In genomic region chr2:69013123-69013836, GRCh38 we compare ENCODE assay signal across 8 cellular contexts. TPM values are rescaled to one million over a fixed set of nuclear protein-coding genes. Genes with fewer than 3 reads are reported as not detected.
DNase-seq lines count a peak whose midpoint lies in the region; ATAC-seq and TF ChIP-seq lines count a peak whose summit lies in the region.

TSS of gene ANTXR1 (plus strand) at chr2:69013179. CDS start at chr2:69013500, 321 bp downstream.

- H3K4me1 ChIP-seq in KMS-11 (ENCODE audit: low read depth, poor library complexity, severe bottlenecking) (peaks cover 14% of the 10 kb centered on the region), SK-N-SH (ENCODE audit: control insufficient read depth in 1 of 2, insufficient read depth in 2 of 2, low read depth in 1 of 2, low read length in 1 of 2) (peaks cover 17 to 34% of the 10 kb centered on the region in 2 experiments)

- no peaks in the 10 kb centered on the region for H3K9me3 Mint-ChIP-seq in stimulated activated naive B cell treated with anti-CD40 and anti-IgM and Interleukin-4, amounts not matched to agents 10 μg/mL and 1 μg/mL and 100 μg/mL, for 72 hours

- H3K4me3 ChIP-seq in KMS-11 (IDR thresholded peaks at IDR 0.05; ENCODE audit: insufficient read depth, low read depth, low read length) (peak within 1 kb of the TSS; percentile 87), SK-N-SH (ENCODE audit: low read depth in 2 of 2, low read length in 1 of 2) (peak within 1 kb of the TSS; percentile 85 to 98)

- 2% methylated on average over 56 of the region's 63 CpGs for WGBS in SK-N-SH (ENCODE audit: low lambda C conversion rate)

- H3K9me2 ChIP-seq in SK-N-SH: no peaks in the 10 kb centered on the region

- H3K27me3 ChIP-seq in KMS-11 (ENCODE audit: insufficient read depth, low read depth) (peaks cover 10% of the 10 kb centered on the region; the same call in 1 of the 2 replicates), SK-N-SH (ENCODE audit: insufficient read depth) (no peaks in the 10 kb centered on the region)

- H3K9me3 ChIP-seq in SK-N-SH: no peaks in the 10 kb centered on the region

- peaks cover 37 to 56% of the 10 kb centered on the region in 2 donors for H3K27me3 Mint-ChIP-seq in stimulated activated naive B cell treated with anti-CD40 and anti-IgM and Interleukin-4, amounts not matched to agents 10 μg/mL and 1 μg/mL and 100 μg/mL, for 72 hours

- H3K27ac ChIP-seq in KMS-11 (no peak within 1 kb of the TSS), SK-N-SH (ENCODE audit: low read depth in 2 of 2, low read length in 1 of 2) (peak within 1 kb of the TSS; percentile 89 to 92)

- H3K9ac ChIP-seq in KMS-11: no peak within 1 kb of the TSS; the same call in 1 of the 2 replicates
- peak within 1 kb of the TSS; percentile 98 for H3K9ac ChIP-seq in SK-N-SH

- peak; percentile 79 for DNase-seq in D341Med (ENCODE audit: low spot score)
- DNase-seq in SK-N-SH: peak; percentile 87
- DNase-seq in dedifferentiated amniotic fluid mesenchymal stem cell (ENCODE audit: extremely low spot score): peak; percentile 79
- DNase-seq in left colon: peak; percentile 28 to 41
- no peak for DNase-seq in stimulated activated naive B cell treated with anti-CD40 and anti-IgM and Interleukin-4, amounts not matched to agents 10 μg/mL and 1 μg/mL and 100 μg/mL, for 72 hours

- peaks cover 15% of the 10 kb centered on the region for H3F3A ChIP-seq in SK-N-SH (replicated peaks; ENCODE audit: insufficient read depth)

- TF ChIP-seq EP300 in SK-N-SH (IDR thresholded peaks at IDR 0.05; ENCODE audit: borderline replicate concordance in 1 of 2, low read depth in 1 of 2, low read length in 1 of 2): no peak

- H3K79me2 ChIP-seq in KMS-11 (ENCODE audit: insufficient read depth, low read depth) (no peaks in the 10 kb centered on the region), SK-N-SH (ENCODE audit: insufficient read depth) (peaks cover 53% of the 10 kb centered on the region)

- peak within 1 kb of the TSS; percentile 83 to 84 for H3K4me3 Mint-ChIP-seq in stimulated activated naive B cell treated with anti-CD40 and anti-IgM and Interleukin-4, amounts not matched to agents 10 μg/mL and 1 μg/mL and 100 μg/mL, for 72 hours

- ATAC-seq in left colon: peak; percentile 63
- ATAC-seq in stimulated activated naive B cell treated with anti-CD40 and anti-IgM and Interleukin-4, amounts not matched to agents 10 μg/mL and 1 μg/mL and 100 μg/mL, for 72 hours (replicated peaks): peak; percentile 53 to 55
- no peak for ATAC-seq in HG03097 (IDR thresholded peaks at IDR 0.05; ENCODE audit: low FRiP score, unreplicated experiment)
- no peak for ATAC-seq in GM18502 (IDR thresholded peaks at IDR 0.05; ENCODE audit: poor library complexity, unreplicated experiment)

- H4K20me1 ChIP-seq in KMS-11 (ENCODE audit: insufficient read depth) (no peaks in the 10 kb centered on the region), SK-N-SH (ENCODE audit: insufficient read depth) (peaks cover 29% of the 10 kb centered on the region)

- POLR2A ChIA-PET in SK-N-SH (lab: Yijun Ruan, JAX): interaction anchor here (1.0 kb wide), 1 partner anchor 293 kb away, joined by 4 read pairs; no protein-coding TSS in a partner anchor

- intact Hi-C loops in left colon (cut with DNase I, micrococcal nuclease): no loop called here

- H3K36me3 Mint-ChIP-seq in stimulated activated naive B cell treated with anti-CD40 and anti-IgM and Interleukin-4, amounts not matched to agents 10 μg/mL and 1 μg/mL and 100 μg/mL, for 72 hours: peaks cover 2 to 3% of the 10 kb centered on the region in 2 donors

- no peak for TF ChIP-seq RAD21 in SK-N-SH (IDR thresholded peaks at IDR 0.05; ENCODE audit: low read length)

- H3K36me3 ChIP-seq in KMS-11 (ENCODE audit: insufficient read depth) (no peaks in the 10 kb centered on the region), SK-N-SH (replicated peaks in 1 of 2; ENCODE audit: control insufficient read depth in 1 of 2, insufficient read depth in 2 of 2, low read length in 1 of 2) (peaks cover 3 to 23% of the 10 kb centered on the region in 2 experiments)

- peak within 1 kb of the TSS; percentile 96 for H3K4me2 ChIP-seq in KMS-11
- H3K4me2 ChIP-seq in SK-N-SH: peak within 1 kb of the TSS; percentile 82

- H3K4me1 Mint-ChIP-seq in stimulated activated naive B cell treated with anti-CD40 and anti-IgM and Interleukin-4, amounts not matched to agents 10 μg/mL and 1 μg/mL and 100 μg/mL, for 72 hours: peaks cover 10 to 29% of the 10 kb centered on the region in 2 donors

- TF ChIP-seq CTCF in KMS-11 (conservative IDR thresholded peaks at IDR 0.05; ENCODE audit: low read depth, low read length) (peak; percentile 40; the same call in 1 of the 2 replicates), SK-N-SH (IDR thresholded peaks at IDR 0.05) (0 out of 2 replicates have a peak, but pooled peaks have one; percentile 1)

- H3K27ac Mint-ChIP-seq in stimulated activated naive B cell treated with anti-CD40 and anti-IgM and Interleukin-4, amounts not matched to agents 10 μg/mL and 1 μg/mL and 100 μg/mL, for 72 hours: peak within 1 kb of the TSS; percentile 47

- peak within 1 kb of the TSS; percentile 68 for H2AFZ ChIP-seq in KMS-11 (ENCODE audit: low read depth)
- H2AFZ ChIP-seq in SK-N-SH (ENCODE audit: low read depth): peak within 1 kb of the TSS; percentile 94

- CTCF ChIA-PET in SK-N-SH (lab: Yijun Ruan, JAX): interaction anchor here (0.5 to 6.3 kb wide), 30 partner anchors 11 to 550 kb away, joined by 3 to 107 read pairs (median 4); no protein-coding TSS in a partner anchor

TF ChIP-seq in SK-N-SH, 30 proteins besides CTCF, POLR2A, EP300 and RAD21 (continues in another document):
- 0 out of 2 replicates have a peak, but pooled peaks have one; percentile 18 for TF ChIP-seq MAX (IDR thresholded peaks at IDR 0.05; ENCODE audit: low read depth)
- TF ChIP-seq POLR2AphosphoS5 (IDR thresholded peaks at IDR 0.05; ENCODE audit: low read depth, low read length): peak; percentile 88
- TF ChIP-seq REST (IDR thresholded peaks at IDR 0.05; ENCODE audit: low read depth, low read length): no peak
- 0 out of 2 replicates have a peak, but pooled peaks have one; percentile 8 for TF ChIP-seq SIN3A (IDR thresholded peaks at IDR 0.05; ENCODE audit: borderline replicate concordance, low read depth, low read length)
- 0 out of 2 replicates have a peak, but pooled peaks have one; percentile 21 for TF ChIP-seq GATA2 (CRISPR knock-in tag; IDR thresholded peaks at IDR 0.05)
- TF ChIP-seq TAF1 (IDR thresholded peaks at IDR 0.05; ENCODE audit: borderline replicate concordance, low read depth, low read length): peak; percentile 71; the same call in 1 of the 2 replicates
- peak; percentile 87 for TF ChIP-seq GABPA (IDR thresholded peaks at IDR 0.05; ENCODE audit: low read depth)
- 0 out of 2 replicates have a peak, but pooled peaks have one; percentile 16 for TF ChIP-seq RXRA (IDR thresholded peaks at IDR 0.05; ENCODE audit: borderline replicate concordance, low read depth)
- no peak for TF ChIP-seq IRF3 (IDR thresholded peaks at IDR 0.05; ENCODE audit: low read depth, low read length)
- TF ChIP-seq FOXM1 (IDR thresholded peaks at IDR 0.05; ENCODE audit: low read depth): no peak
- TF ChIP-seq TCF12 (IDR thresholded peaks at IDR 0.05): 0 out of 2 replicates have a peak, but pooled peaks have one; percentile 3
- no peak for TF ChIP-seq FOXJ3 (CRISPR knock-in tag; IDR thresholded peaks at IDR 0.05)
- no peak; the same call in 1 of the 2 replicates for TF ChIP-seq YY1 (IDR thresholded peaks at IDR 0.05; ENCODE audit: low read depth)

RNA-seq across cellular contexts. Expression of gene ANTXR1, which starts in this region (rescaled TPM):
- polyA plus RNA-seq in SK-N-SH (2012; rRNA removed): 106 and 114 TPM in 2 replicates
- 152 and 155 TPM in 2 replicates for polyA plus RNA-seq in SK-N-SH (2012; cell fraction: cytosol; rRNA removed)
- polyA plus RNA-seq in SK-N-SH (2012; cell fraction: nucleus; rRNA removed): 63.7 and 109 TPM in 2 replicates
- 10 to 100 TPM; 13.8 to 17.3 TPM for total RNA-seq in left colon

Comparison
In these comparisons a context has a peak if more than half of its experiments do, and no peak if none do; other contexts are left out.
1. ATAC-seq: peak in left colon (single experiment) and stimulated activated naive B cell treated with anti-CD40 and anti-IgM and Interleukin-4, amounts not matched to agents 10 μg/mL and 1 μg/mL and 100 μg/mL, for 72 hours (2 of 2); none in HG03097 (single experiment) and GM18502 (single experiment).